8 cellular contexts compared by ENCODE assay signal in genomic region chr21:44802396-44803153, GRCh38.
DNase-seq lines count a peak whose midpoint lies in the region; ATAC-seq and TF ChIP-seq lines count a peak whose summit lies in the region.

No MANE protein-coding gene starts in this region.

- H3K4me1 ChIP-seq in mucosa of rectum (ENCODE audit: control insufficient read depth in 2 of 2, insufficient read depth in 2 of 2, low read length in 2 of 2): peaks cover 21 to 23% of the 10 kb centered on the region in 2 donors

- TF ChIP-seq CTCF in NB4 (IDR thresholded peaks at IDR 0.05; ENCODE audit: low read depth, low read length): peak; percentile 4

- H3K4me3 Mint-ChIP-seq in activated naive CD4-positive, alpha-beta T cell treated with anti-CD3 and anti-CD28 coated beads, Interleukin-2, amount 10 ng/mL, durations not matched to agents 7 days and 5 days: peak overlapping the region; percentile 85
- H3K4me3 Mint-ChIP-seq in central memory CD8-positive, alpha-beta T cell: peak overlapping the region; percentile 89

- CTCF ChIA-PET in activated naive CD4-positive, alpha-beta T cell treated with anti-CD3 and anti-CD28 coated beads, Interleukin-2, amount 10 ng/mL, durations not matched to agents 7 days and 5 days (lab: Charles Lee): interaction anchor here (0.6 to 4.0 kb wide), 9 partner anchors 9 to 336 kb away, joined by 3 to 93 read pairs (median 8); partner anchors contain the start of genes PTTG1IP and SUMO3

- peaks cover 56% of the 10 kb centered on the region for H3K36me3 Mint-ChIP-seq in activated naive CD4-positive, alpha-beta T cell treated with anti-CD3 and anti-CD28 coated beads, Interleukin-2, amount 10 ng/mL, durations not matched to agents 7 days and 5 days
- peaks cover 33% of the 10 kb centered on the region for H3K36me3 Mint-ChIP-seq in central memory CD8-positive, alpha-beta T cell (ENCODE audit: insufficient read depth)

- H3K36me3 ChIP-seq in mucosa of rectum (ENCODE audit: control insufficient read depth in 2 of 2, insufficient read depth in 2 of 2, low read length in 2 of 2): peaks cover 26 to 43% of the 10 kb centered on the region in 2 donors

- peaks cover 37% of the 10 kb centered on the region for H3K4me1 Mint-ChIP-seq in activated naive CD4-positive, alpha-beta T cell treated with anti-CD3 and anti-CD28 coated beads, Interleukin-2, amount 10 ng/mL, durations not matched to agents 7 days and 5 days
- peaks cover 38% of the 10 kb centered on the region for H3K4me1 Mint-ChIP-seq in central memory CD8-positive, alpha-beta T cell

- H3K27me3 Mint-ChIP-seq in activated naive CD4-positive, alpha-beta T cell treated with anti-CD3 and anti-CD28 coated beads, Interleukin-2, amount 10 ng/mL, durations not matched to agents 7 days and 5 days: no peaks in the 10 kb centered on the region
- no peaks in the 10 kb centered on the region for H3K27me3 Mint-ChIP-seq in central memory CD8-positive, alpha-beta T cell

- no peak overlapping the region for H3K27ac ChIP-seq in mucosa of rectum (ENCODE audit: low read depth in 2 of 2, low read length in 2 of 2)

- peak overlapping the region; percentile 92 for H3K4me3 ChIP-seq in NB4 (ENCODE audit: low read depth, low read length)
- H3K4me3 ChIP-seq in mucosa of rectum (ENCODE audit: low read length in 2 of 2): peak overlapping the region; percentile 74 to 85

- H3K9ac ChIP-seq in mucosa of rectum (ENCODE audit: low read depth in 1 of 2, low read length in 2 of 2): peak overlapping the region; percentile 26 to 84

- no peaks in the 10 kb centered on the region for H3K9me3 Mint-ChIP-seq in activated naive CD4-positive, alpha-beta T cell treated with anti-CD3 and anti-CD28 coated beads, Interleukin-2, amount 10 ng/mL, durations not matched to agents 7 days and 5 days
- H3K9me3 Mint-ChIP-seq in central memory CD8-positive, alpha-beta T cell: no peaks in the 10 kb centered on the region

- TF ChIP-seq POLR2A in NB4 (IDR thresholded peaks at IDR 0.05; ENCODE audit: extremely low read depth, insufficient read length): no peak

- no peak for ATAC-seq in central memory CD8-positive, alpha-beta T cell (replicated peaks; ENCODE audit: extremely low read depth, poor library complexity, severe bottlenecking)
- ATAC-seq in GM18870 (IDR thresholded peaks at IDR 0.05; ENCODE audit: unreplicated experiment) (no peak), GM19397 (IDR thresholded peaks at IDR 0.05; ENCODE audit: unreplicated experiment) (no peak)

- H3K27ac Mint-ChIP-seq in activated naive CD4-positive, alpha-beta T cell treated with anti-CD3 and anti-CD28 coated beads, Interleukin-2, amount 10 ng/mL, durations not matched to agents 7 days and 5 days: peak overlapping the region; percentile 80
- peak overlapping the region; percentile 78 for H3K27ac Mint-ChIP-seq in central memory CD8-positive, alpha-beta T cell (ENCODE audit: low read depth)

- no peaks in the 10 kb centered on the region for H3K27me3 ChIP-seq in mucosa of rectum (ENCODE audit: control insufficient read depth in 2 of 2, insufficient read depth in 2 of 2, low read length in 2 of 2)

- peak; percentile 27 for DNase-seq in activated naive CD4-positive, alpha-beta T cell treated with anti-CD3 and anti-CD28 coated beads, Interleukin-2, amount 10 ng/mL, durations not matched to agents 7 days and 5 days
- no peak for DNase-seq in activated naive CD4-positive, alpha-beta T cell treated with anti-CD3 and anti-CD28 coated beads, Interleukin-2, amount 50 U/mL, for 16 hours
- DNase-seq in NB4 (ENCODE audit: low read depth): peak; percentile 59
- no peak for DNase-seq in central memory CD8-positive, alpha-beta T cell (ENCODE audit: low spot score in 2 of 2)
- DNase-seq in effector CD8-positive, alpha-beta T cell (lab: John Stamatoyannopoulos, UW): no peak

- no peaks in the 10 kb centered on the region for H3K9me3 ChIP-seq in mucosa of rectum (ENCODE audit: control insufficient read depth in 2 of 2, low read length in 2 of 2)

Comparison
In these comparisons a context has a peak if more than half of its experiments do, and no peak if none do; other contexts are left out.
1. DNase-seq: peak in activated naive CD4-positive, alpha-beta T cell treated with anti-CD3 and anti-CD28 coated beads, Interleukin-2, amount 10 ng/mL, durations not matched to agents 7 days and 5 days (single experiment) and NB4 (single experiment); none in activated naive CD4-positive, alpha-beta T cell treated with anti-CD3 and anti-CD28 coated beads, Interleukin-2, amount 50 U/mL, for 16 hours (single experiment), central memory CD8-positive, alpha-beta T cell (0 of 2) and effector CD8-positive, alpha-beta T cell (single experiment).